10 cellular contexts compared by ENCODE assay signal in genomic region chr9:130939405-130939941, GRCh38. TPM values are rescaled to one million over a fixed set of nuclear protein-coding genes. Genes with fewer than 3 reads are reported as not detected.
DNase-seq lines count a peak whose midpoint lies in the region; ATAC-seq and TF ChIP-seq lines count a peak whose summit lies in the region.
"Had no signal": no experiment of that assay in that cellular context is flagged by ENCODE, and none has a peak within 500 bp of the region (broad histone marks: within the 10 kb centered on the region; RNA-seq: fewer than 3 reads in every experiment).

No MANE protein-coding gene starts in this region.

- H3K27me3 Mint-ChIP-seq in mesothelial cell of epicardium (ENCODE audit: low read depth) (peaks cover 75% of the 10 kb centered on the region), immature natural killer cell (ENCODE audit: low read depth in 3 of 3) (peaks cover 3 to 36% (median 12%) of the 10 kb centered on the region in 3 donors)
- peaks cover 38% of the 10 kb centered on the region for H3K27me3 Mint-ChIP-seq in activated T-helper 1 cell treated with anti-CD3 and anti-CD28 coated beads, Interleukin-12 subunit alpha, Interleukin-12 subunit beta, Interleukin-2, Interleukin-4 antibody, amounts not matched to agents 30 ng/mL and 10 ng/mL and 1 ng/mL, durations not matched to agents 14 hours and 24 hours and 36 hours (ENCODE audit: insufficient read depth)

- H3K4me3 Mint-ChIP-seq in mesothelial cell of epicardium: peak overlapping the region; percentile 56
- no peak overlapping the region for H3K4me3 Mint-ChIP-seq in immature natural killer cell
- no peak overlapping the region for H3K4me3 Mint-ChIP-seq in activated T-helper 1 cell treated with anti-CD3 and anti-CD28 coated beads, Interleukin-12 subunit alpha, Interleukin-12 subunit beta, Interleukin-2, Interleukin-4 antibody, amounts not matched to agents 30 ng/mL and 10 ng/mL and 1 ng/mL, durations not matched to agents 14 hours and 24 hours and 36 hours

- H3K9me3 Mint-ChIP-seq in mesothelial cell of epicardium (no peaks in the 10 kb centered on the region), immature natural killer cell (peaks cover 0 to 4% (median 0%) of the 10 kb centered on the region in 6 donors)
- no peaks in the 10 kb centered on the region for H3K9me3 Mint-ChIP-seq in activated T-helper 1 cell treated with anti-CD3 and anti-CD28 coated beads, Interleukin-12 subunit alpha, Interleukin-12 subunit beta, Interleukin-2, Interleukin-4 antibody, amounts not matched to agents 30 ng/mL and 10 ng/mL and 1 ng/mL, durations not matched to agents 14 hours and 24 hours and 36 hours

- H3K36me3 Mint-ChIP-seq in mesothelial cell of epicardium (no peaks in the 10 kb centered on the region), immature natural killer cell (peaks cover 0 to 4% (median 0%) of the 10 kb centered on the region in 3 donors)
- no peaks in the 10 kb centered on the region for H3K36me3 Mint-ChIP-seq in activated T-helper 1 cell treated with anti-CD3 and anti-CD28 coated beads, Interleukin-12 subunit alpha, Interleukin-12 subunit beta, Interleukin-2, Interleukin-4 antibody, amounts not matched to agents 30 ng/mL and 10 ng/mL and 1 ng/mL, durations not matched to agents 14 hours and 24 hours and 36 hours (ENCODE audit: low read depth)

- intact Hi-C loops in head of caudate nucleus (cut with DNase I): loop anchor here (5.0 kb wide), 1 partner anchor 67 kb away; no protein-coding TSS in a partner anchor
- intact Hi-C loops in activated T-helper 1 cell treated with anti-CD3 and anti-CD28 coated beads, Interleukin-12 subunit alpha, Interleukin-12 subunit beta, Interleukin-2, Interleukin-4 antibody, amounts not matched to agents 30 ng/mL and 10 ng/mL and 1 ng/mL, durations not matched to agents 14 hours and 24 hours and 36 hours (cut with micrococcal nuclease): no loop called here

- ATAC-seq in HG03342 (IDR thresholded peaks at IDR 0.05; ENCODE audit: unreplicated experiment): peak; percentile 6

- peaks cover 21% of the 10 kb centered on the region for H3K4me1 Mint-ChIP-seq in mesothelial cell of epicardium
- H3K4me1 Mint-ChIP-seq in immature natural killer cell: peaks cover 7 to 10% of the 10 kb centered on the region in 2 donors
- peaks cover 4% of the 10 kb centered on the region for H3K4me1 Mint-ChIP-seq in activated T-helper 1 cell treated with anti-CD3 and anti-CD28 coated beads, Interleukin-12 subunit alpha, Interleukin-12 subunit beta, Interleukin-2, Interleukin-4 antibody, amounts not matched to agents 30 ng/mL and 10 ng/mL and 1 ng/mL, durations not matched to agents 14 hours and 24 hours and 36 hours (ENCODE audit: low read depth)

- no peak overlapping the region for H3K27ac ChIP-seq in caudate nucleus (ENCODE audit: low read depth, low read length)
- H3K27ac ChIP-seq: KMS-11, neutrophil had no signal

- DNase-seq in AG09309 (ENCODE audit: low read depth) (no peak), choroid plexus epithelial cell (ENCODE audit: low read depth) (no peak), mesothelial cell of epicardium (ENCODE audit: low spot score in 2 of 2, unreplicated experiment in 2 of 2) (no peak), immature natural killer cell (no peak), head of caudate nucleus (no peak), caudate nucleus (lab: John Stamatoyannopoulos, UW) (no peak)
- no peak for DNase-seq in activated T-helper 1 cell treated with anti-CD3 and anti-CD28 coated beads, Interleukin-12 subunit alpha, Interleukin-12 subunit beta, Interleukin-2, Interleukin-4 antibody, amounts not matched to agents 30 ng/mL and 10 ng/mL and 1 ng/mL, durations not matched to agents 14 hours and 24 hours and 36 hours (ENCODE audit: low spot score)

- H3K4me3 ChIP-seq in AG09309 (ENCODE audit: control insufficient read depth, low read depth, low read length) (peak overlapping the region; percentile 55), choroid plexus epithelial cell (ENCODE audit: low read depth, low read length) (peak overlapping the region; percentile 44)

- TF ChIP-seq CTCF in AG09309 (IDR thresholded peaks at IDR 0.05; ENCODE audit: control insufficient read depth, insufficient read depth, low read depth, low read length, missing control alignments): no peak
- no peak for TF ChIP-seq CTCF in choroid plexus epithelial cell (conservative IDR thresholded peaks at IDR 0.05; ENCODE audit: low read depth, low read length)
- no peak for TF ChIP-seq CTCF in mesothelial cell of epicardium (IDR thresholded peaks at IDR 0.05; ENCODE audit: unreplicated experiment)

- H3K27ac Mint-ChIP-seq in mesothelial cell of epicardium: no peak overlapping the region
- H3K27ac Mint-ChIP-seq in immature natural killer cell: no peak overlapping the region
- H3K27ac Mint-ChIP-seq in activated T-helper 1 cell treated with anti-CD3 and anti-CD28 coated beads, Interleukin-12 subunit alpha, Interleukin-12 subunit beta, Interleukin-2, Interleukin-4 antibody, amounts not matched to agents 30 ng/mL and 10 ng/mL and 1 ng/mL, durations not matched to agents 14 hours and 24 hours and 36 hours: no peak overlapping the region

RNA-seq across cellular contexts. Expression of gene FIBCD1, which starts 0.4 kb away (rescaled TPM):
- 1.5 to 2.2 TPM (median 1.8 TPM) in 3 replicates for total RNA-seq in mesothelial cell of epicardium
- not detected for polyA plus RNA-seq in immature natural killer cell
- not detected in 2 replicates for total RNA-seq in activated T-helper 1 cell treated with anti-CD3 and anti-CD28 coated beads, Interleukin-12 subunit alpha, Interleukin-12 subunit beta, Interleukin-2, Interleukin-4 antibody, amounts not matched to agents 30 ng/mL and 10 ng/mL and 1 ng/mL, durations not matched to agents 14 hours and 24 hours and 36 hours

RNA-seq across cellular contexts. Expression of gene QRFP, which starts 42.9 kb away (rescaled TPM):
- not detected in 3 replicates for total RNA-seq in mesothelial cell of epicardium
- polyA plus RNA-seq in immature natural killer cell: not detected
- not detected in 2 replicates for total RNA-seq in activated T-helper 1 cell treated with anti-CD3 and anti-CD28 coated beads, Interleukin-12 subunit alpha, Interleukin-12 subunit beta, Interleukin-2, Interleukin-4 antibody, amounts not matched to agents 30 ng/mL and 10 ng/mL and 1 ng/mL, durations not matched to agents 14 hours and 24 hours and 36 hours
